Comparison of ENCODE assay signal across 8 cellular contexts in genomic region chr9:78115073-78115472, GRCh38.
DNase-seq lines count a peak whose midpoint lies in the region; TF ChIP-seq lines count a peak whose summit lies in the region.

No MANE protein-coding gene starts in this region.

- DNase-seq in stimulated activated CD4-positive, alpha-beta T cell treated with anti-CD3 and anti-CD28 coated beads, Interleukin-4, amount 100 ng/mL, for 24 hours = peak; percentile 8
- DNase-seq in stimulated activated CD4-positive, alpha-beta T cell treated with anti-CD3 and anti-CD28 coated beads, Interleukin-2, amount 100 ng/mL, for 48 hours = no peak
- DNase-seq in NAMALWA (ENCODE audit: low spot score) = peak; percentile 64
- peak; percentile 35 to 60 for DNase-seq in erythroblast (lab: John Stamatoyannopoulos, UW)
- DNase-seq in GM19240 (ENCODE audit: insufficient read length, low spot score) = no peak
- DNase-seq in SIG-M5 (lab: John Stamatoyannopoulos, UW) = no peak
- no peak for DNase-seq in activated T-cell treated with anti-CD3 and anti-CD28 coated beads for 4 hours
- no peak for DNase-seq in effector CD8-positive, alpha-beta T cell (lab: John Stamatoyannopoulos, UW)

- TF ChIP-seq POLR2A in erythroblast (IDR thresholded peaks at IDR 0.05; ENCODE audit: low read length) = no peak

Comparison
In these comparisons a context has a peak if more than half of its experiments do, and no peak if none do; other contexts are left out.
1. DNase-seq: peak in stimulated activated CD4-positive, alpha-beta T cell treated with anti-CD3 and anti-CD28 coated beads, Interleukin-4, amount 100 ng/mL, for 24 hours (single experiment), NAMALWA (single experiment) and erythroblast (2 of 2); none in stimulated activated CD4-positive, alpha-beta T cell treated with anti-CD3 and anti-CD28 coated beads, Interleukin-2, amount 100 ng/mL, for 48 hours (0 of 2), GM19240 (single experiment), SIG-M5 (single experiment), activated T-cell treated with anti-CD3 and anti-CD28 coated beads for 4 hours (single experiment) and effector CD8-positive, alpha-beta T cell (single experiment).